Comparison of ENCODE assay signal across 24 cellular contexts in genomic region chr22:48333323-48333763, GRCh38.
"Had no signal": no experiment of that assay in that cellular context is flagged by ENCODE, and none has a peak within 500 bp of the region (broad histone marks: within the 10 kb centered on the region; RNA-seq: fewer than 3 reads in every experiment).

No MANE protein-coding gene starts in this region.

- ATAC-seq: activated T-cell treated with anti-CD3 and anti-CD28 coated beads, Interleukin-2, amount 50 U/mL, for 4 hours; activated T-helper 17 cell treated with anti-CD3 and anti-CD28 coated beads, Interleukin-2, amount 50 U/mL, for 72 hours; Right ventricle myocardium inferior; WTC11 had no signal

- H3K9me3 ChIP-seq: SJCRH30, SK-N-SH had no signal

- H3K4me1 Mint-ChIP-seq: activated CD4-positive, alpha-beta T cell treated with anti-CD3 and anti-CD28 coated beads, Interleukin-2, amount 10 ng/mL, durations not matched to agents 24 days and 14 days; brain; WTC11 had no signal

- H3K27me3 Mint-ChIP-seq: activated CD4-positive, alpha-beta T cell treated with anti-CD3 and anti-CD28 coated beads, Interleukin-2, amount 10 ng/mL, durations not matched to agents 24 days and 14 days had no signal

- H3K36me3 Mint-ChIP-seq: activated naive CD8-positive, alpha-beta T cell; brain had no signal

- H3K27ac ChIP-seq: SJCRH30 had no signal

- DNase-seq: activated CD4-positive, alpha-beta T cell treated with anti-CD3 and anti-CD28 coated beads, Interleukin-2, amount 10 ng/mL, durations not matched to agents 24 days and 14 days; activated CD4-positive, alpha-beta T cell treated with anti-CD3 and anti-CD28 coated beads, Interleukin-2, amount 50 U/mL, for 48 hours; activated CD4-positive, CD25-positive, alpha-beta regulatory T cell treated with anti-CD3 and anti-CD28 coated beads, Interleukin-2, amount 50 U/mL, for 72 hours; activated CD8-positive, alpha-beta memory T cell treated with anti-CD3 and anti-CD28 coated beads for 24 hours; activated gamma-delta T cell; activated naive CD4-positive, alpha-beta T cell treated with anti-CD3 and anti-CD28 coated beads for 36 hours; activated T-cell treated with anti-CD3 and anti-CD28 coated beads, Interleukin-2, amount 50 U/mL, for 4 hours; amygdala; MM.1S; NCI-H1105; NCI-H1436; NCI-H1694 treated with DMSO at 0.1 percent for 48 hours; NCI-H2029 treated with DMSO at 0.1 percent for 48 hours; NCI-H446; NCI-H524; NCI-H82; SJCRH30; SK-N-SH had no signal

- H3K36me3 ChIP-seq: SJCRH30 had no signal

- H3K4me3 ChIP-seq: SJCRH30 had no signal

- H3K4me1 ChIP-seq: SJCRH30 had no signal

- H3K27ac Mint-ChIP-seq: activated CD4-positive, alpha-beta T cell treated with anti-CD3 and anti-CD28 coated beads, Interleukin-2, amount 10 ng/mL, durations not matched to agents 24 days and 14 days; activated naive CD4-positive, alpha-beta T cell treated with anti-CD3 and anti-CD28 coated beads for 36 hours; activated naive CD8-positive, alpha-beta T cell; activated T-helper 17 cell treated with anti-CD3 and anti-CD28 coated beads, Interleukin-2, amount 50 U/mL, for 72 hours; T-helper 2 cell treated with Interferon-gamma antibody and Interleukin-4, amounts not matched to agents 5 μg/mL and 100 μg/mL, for 36 hours; WTC11 had no signal

- H3K4me3 Mint-ChIP-seq: activated CD4-positive, alpha-beta T cell treated with anti-CD3 and anti-CD28 coated beads, Interleukin-2, amount 10 ng/mL, durations not matched to agents 24 days and 14 days; activated naive CD4-positive, alpha-beta T cell treated with anti-CD3 and anti-CD28 coated beads for 36 hours; activated naive CD8-positive, alpha-beta T cell; activated T-cell treated with anti-CD3 and anti-CD28 coated beads, Interleukin-2, amount 50 U/mL, for 4 hours; activated T-helper 17 cell treated with anti-CD3 and anti-CD28 coated beads, Interleukin-2, amount 50 U/mL, for 72 hours; brain; T-helper 2 cell treated with Interferon-gamma antibody and Interleukin-4, amounts not matched to agents 5 μg/mL and 100 μg/mL, for 36 hours; WTC11 had no signal

- H3K9me3 Mint-ChIP-seq: activated T-cell treated with anti-CD3 and anti-CD28 coated beads, Interleukin-2, amount 50 U/mL, for 4 hours had no signal
